ENCODE assay signal across 8 cellular contexts in genomic region chr1:25819496-25820246, GRCh38. TPM values are rescaled to one million over a fixed set of nuclear protein-coding genes. Genes with fewer than 3 reads are reported as not detected.
DNase-seq lines count a peak whose midpoint lies in the region; ATAC-seq and TF ChIP-seq lines count a peak whose summit lies in the region.

Gene MTFR1L (plus strand): TSS chr1:25819954. CDS start chr1:25823105, 3,151 bp downstream.

- peak within 1 kb of the TSS; percentile 82 for H3K27ac Mint-ChIP-seq in dendritic cell treated with granulocyte-macrophage colony-stimulating factor and Interleukin-4, amounts not matched to agents 40 ng/mL and 50 ng/mL, for 4 days

- H3K27me3 ChIP-seq in BE2C, result no peaks in the 10 kb centered on the region
- no peaks in the 10 kb centered on the region for H3K27me3 ChIP-seq in liver (ENCODE audit: control insufficient read depth in 4 of 4, insufficient read depth in 4 of 4, low read length in 3 of 4)

- peak within 1 kb of the TSS; percentile 66 for H3K4me3 ChIP-seq in BE2C (ENCODE audit: low read depth, low read length)
- peak within 1 kb of the TSS; percentile 77 to 93 (median 83) for H3K4me3 ChIP-seq in liver (ENCODE audit: low read depth in 1 of 3, low read length in 3 of 3)

- H3K9ac ChIP-seq in liver (ENCODE audit: low read depth in 1 of 2, low read length in 2 of 2), result peak within 1 kb of the TSS; percentile 66 to 93

- H3K4me1 ChIP-seq in BE2C, result peaks cover 3% of the 10 kb centered on the region
- peaks cover 13 to 41% (median 31%) of the 10 kb centered on the region in 4 donors for H3K4me1 ChIP-seq in liver (ENCODE audit: control insufficient read depth in 4 of 4, insufficient read depth in 4 of 4, low read length in 3 of 4)

- TF ChIP-seq RAD21 in liver (IDR thresholded peaks at IDR 0.05), result peak in 1 of 2 donors; percentile 41

- peak within 1 kb of the TSS; percentile 87 for H3K4me3 Mint-ChIP-seq in dendritic cell treated with granulocyte-macrophage colony-stimulating factor and Interleukin-4, amounts not matched to agents 40 ng/mL and 50 ng/mL, for 4 days

- intact Hi-C loops in dendritic cell treated with granulocyte-macrophage colony-stimulating factor and Interleukin-4, amounts not matched to agents 40 ng/mL and 50 ng/mL, for 4 days (cut with micrococcal nuclease), result loop anchor here (1.0 to 5.0 kb wide), 2 partner anchors 40 to 178 kb away; partner anchors contain the start of genes AUNIP and PAFAH2

- H3K4me1 Mint-ChIP-seq in dendritic cell treated with granulocyte-macrophage colony-stimulating factor and Interleukin-4, amounts not matched to agents 40 ng/mL and 50 ng/mL, for 4 days (ENCODE audit: low read depth), result peaks cover 52% of the 10 kb centered on the region

- no peaks in the 10 kb centered on the region for H3K9me3 ChIP-seq in BE2C
- H3K9me3 ChIP-seq in liver (ENCODE audit: control insufficient read depth in 4 of 4, low read length in 3 of 4), result no peaks in the 10 kb centered on the region

- under 1% methylated on average over 64 of the region's 64 CpGs for WGBS in liver

- peak; percentile 75 for DNase-seq in BE2C
- DNase-seq in NCI-H526 treated with DMSO at 0.1 percent for 48 hours (lab: John Stamatoyannopoulos, UW), result peak; percentile 69
- peak; percentile 92 for DNase-seq in activated CD4-positive, alpha-beta T cell treated with anti-CD3 and anti-CD28 coated beads, Interleukin-2, amount 50 U/mL, for 1 hour
- DNase-seq in stimulated activated CD4-positive, alpha-beta T cell treated with anti-CD3 and anti-CD28 coated beads, Interleukin-4, amount 100 ng/mL, for 24 hours, result peak; percentile 92

- peaks cover 63% of the 10 kb centered on the region for H3K36me3 Mint-ChIP-seq in dendritic cell treated with granulocyte-macrophage colony-stimulating factor and Interleukin-4, amounts not matched to agents 40 ng/mL and 50 ng/mL, for 4 days (ENCODE audit: low read depth)

- no peaks in the 10 kb centered on the region for H3K9me3 Mint-ChIP-seq in dendritic cell treated with granulocyte-macrophage colony-stimulating factor and Interleukin-4, amounts not matched to agents 40 ng/mL and 50 ng/mL, for 4 days

- no peaks in the 10 kb centered on the region for H3K27me3 Mint-ChIP-seq in dendritic cell treated with granulocyte-macrophage colony-stimulating factor and Interleukin-4, amounts not matched to agents 40 ng/mL and 50 ng/mL, for 4 days

- ATAC-seq in GM19023 (IDR thresholded peaks at IDR 0.05; ENCODE audit: unreplicated experiment) (peak; percentile 81), HG03175 (IDR thresholded peaks at IDR 0.05; ENCODE audit: unreplicated experiment) (peak; percentile 87)

- peak within 1 kb of the TSS; percentile 93 to 99 for H3K27ac ChIP-seq in liver (ENCODE audit: low read depth in 1 of 2, low read length in 2 of 2)

- TF ChIP-seq CTCF in BE2C (IDR thresholded peaks at IDR 0.05; ENCODE audit: low read depth, low read length) (no peak), liver (IDR thresholded peaks at IDR 0.05; ENCODE audit: low read depth, low read length, missing input control) (no peak)

- H3K36me3 ChIP-seq in BE2C, result no peaks in the 10 kb centered on the region
- peaks cover 0 to 5% (median 2%) of the 10 kb centered on the region in 4 donors for H3K36me3 ChIP-seq in liver (ENCODE audit: control insufficient read depth in 4 of 4, insufficient read depth in 3 of 4, low read depth in 1 of 4, low read length in 3 of 4)

TF ChIP-seq in liver, 16 proteins besides CTCF, POLR2A, EP300 and RAD21:
- TF ChIP-seq SP1 (IDR thresholded peaks at IDR 0.05) (peak; percentile 49), ZBTB33 (IDR thresholded peaks at IDR 0.05) (peak; percentile 98), EGR1 (IDR thresholded peaks at IDR 0.05; ENCODE audit: low read depth in 2 of 2) (no peak), MAX (IDR thresholded peaks at IDR 0.05) (no peak), ATF3 (IDR thresholded peaks at IDR 0.05) (no peak), HNF4G (IDR thresholded peaks at IDR 0.05) (no peak), GABPA (IDR thresholded peaks at IDR 0.05 in 1 of 2, conservative IDR thresholded peaks at IDR 0.05 in 1 of 2) (peak in 1 of 2 donors; percentile 92), HNF4A (conservative IDR thresholded peaks at IDR 0.05) (no peak), REST (IDR thresholded peaks at IDR 0.05) (peak; percentile 63), TAF1 (conservative IDR thresholded peaks at IDR 0.05) (no peak), JUND (IDR thresholded peaks at IDR 0.05) (no peak), FOXA2 (IDR thresholded peaks at IDR 0.05) (no peak), NR2F2 (IDR thresholded peaks at IDR 0.05) (no peak), FOXA1 (IDR thresholded peaks at IDR 0.05) (peak; percentile 28), YY1 (IDR thresholded peaks at IDR 0.05) (peak; percentile 65), RXRA (IDR thresholded peaks at IDR 0.05) (peak; percentile 42 to 60)

RNA-seq across cellular contexts. Expression of gene MTFR1L, which starts in this region (rescaled TPM):
- 46.7 TPM for polyA plus RNA-seq in BE2C (2012; ENCODE audit: insufficient read depth, insufficient read length, low read depth)
- total RNA-seq in liver, result 10 to 100 TPM; 22.5 to 48.4 TPM
- 10 to 100 TPM; 33.4 to 47.1 TPM for polyA plus RNA-seq in liver

Comparison
In these comparisons a context has a peak if more than half of its experiments do, and no peak if none do; other contexts are left out.
1. Peak in every context shown above with its lines: DNase-seq, ATAC-seq, H3K4me3 ChIP-seq and H3K27ac ChIP-seq.